In genomic region chr7:157925383-157925875, GRCh38 we compare ENCODE assay signal across 22 cellular contexts.
"Had no signal": no experiment of that assay in that cellular context is flagged by ENCODE, and none has a peak within 500 bp of the region (broad histone marks: within the 10 kb centered on the region; RNA-seq: fewer than 3 reads in every experiment).

No MANE protein-coding gene starts in this region.

- H3K9me3 Mint-ChIP-seq: activated CD8-positive, alpha-beta T cell treated with anti-CD3 and anti-CD28 coated beads for 36 hours; activated naive CD4-positive, alpha-beta T cell treated with anti-CD3 and anti-CD28 coated beads, Interleukin-2, amount 10 ng/mL, durations not matched to agents 7 days and 5 days had no signal

- H3K27ac Mint-ChIP-seq: activated naive CD4-positive, alpha-beta T cell treated with anti-CD3 and anti-CD28 coated beads, Interleukin-2, amount 10 ng/mL, durations not matched to agents 7 days and 5 days; activated T-helper 2 cell treated with anti-CD3 and anti-CD28 coated beads, Interferon-gamma antibody, Interleukin-2, Interleukin-4, amounts not matched to agents 10 μg/mL and 5 μg/mL and 100 μg/mL, durations not matched to agents 14 hours and 24 hours and 36 hours had no signal

- H3K36me3 ChIP-seq: breast epithelium had no signal

- H3K9me3 ChIP-seq: breast epithelium had no signal

- DNase-seq: activated CD4-positive, alpha-beta T cell treated with anti-CD3 and anti-CD28 coated beads for 4 hours; activated gamma-delta T cell treated with Interleukin-2 at 50 U/mL for 16 hours; activated naive CD8-positive, alpha-beta T cell treated with anti-CD3 and anti-CD28 coated beads for 36 hours; activated T-cell treated with anti-CD3 and anti-CD28 coated beads for 4 hours; activated T-cell treated with anti-CD3 and anti-CD28 coated beads, Interleukin-2, amount 50 U/mL, for 48 hours; caudate nucleus; Kasumi-1; NCI-H1105 treated with DMSO at 0.1 percent for 48 hours; NCI-H146; NCI-H187 treated with DMSO at 0.1 percent for 48 hours; NCI-H2081 treated with DMSO at 0.1 percent for 48 hours; NCI-H446; NCI-H524; PC-9; SHP77 treated with DMSO at 0.1 percent for 48 hours had no signal

- H3K36me3 Mint-ChIP-seq: activated naive CD4-positive, alpha-beta T cell treated with anti-CD3 and anti-CD28 coated beads, Interleukin-2, amount 10 ng/mL, durations not matched to agents 7 days and 5 days; activated naive CD8-positive, alpha-beta T cell treated with anti-CD3 and anti-CD28 coated beads for 36 hours had no signal

- H3K4me2 ChIP-seq: PC-9 had no signal

- H3K27ac ChIP-seq: breast epithelium, PC-9 had no signal

- H3K4me1 ChIP-seq: breast epithelium had no signal

- H3K27me3 Mint-ChIP-seq: activated CD8-positive, alpha-beta T cell treated with anti-CD3 and anti-CD28 coated beads for 36 hours; activated naive CD8-positive, alpha-beta T cell treated with anti-CD3 and anti-CD28 coated beads for 36 hours had no signal

- ATAC-seq: activated CD4-positive, CD25-positive, alpha-beta regulatory T cell treated with anti-CD3 and anti-CD28 coated beads, Interleukin-2, amount 50 U/mL, for 24 hours; K562 had no signal

- H3K4me3 ChIP-seq: breast epithelium, K562, PC-9 had no signal

- H3K4me3 Mint-ChIP-seq: activated naive CD4-positive, alpha-beta T cell treated with anti-CD3 and anti-CD28 coated beads, Interleukin-2, amount 10 ng/mL, durations not matched to agents 7 days and 5 days; activated naive CD8-positive, alpha-beta T cell treated with anti-CD3 and anti-CD28 coated beads for 36 hours; T-helper 1 cell treated with Interleukin-12 subunit alpha and Interleukin-12 subunit beta and Interleukin-4 antibody, amounts not matched to agents 30 μg/mL and 1 μg/mL, for 36 hours had no signal
